In genomic region chr20:10134176-10134575, GRCh38 we compare ENCODE assay signal across 31 cellular contexts.
"Had no signal": no experiment of that assay in that cellular context is flagged by ENCODE, and none has a peak within 500 bp of the region (broad histone marks: within the 10 kb centered on the region; RNA-seq: fewer than 3 reads in every experiment).

No MANE protein-coding gene starts in this region.

- H3K9ac ChIP-seq: KMS-11, SK-N-SH had no signal

- DNase-seq: activated CD4-positive, alpha-beta T cell treated with anti-CD3 and anti-CD28 coated beads for 36 hours; activated CD4-positive, alpha-beta T cell treated with anti-CD3 and anti-CD28 coated beads, Interleukin-2, amount 10 ng/mL, durations not matched to agents 7 days and 5 days; activated CD4-positive, alpha-beta T cell treated with anti-CD3 and anti-CD28 coated beads, Interleukin-2, amount 50 U/mL, for 48 hours; activated CD8-positive, alpha-beta memory T cell treated with anti-CD3 and anti-CD28 coated beads, Interleukin-2, amount 50 U/mL, for 4 hours; activated gamma-delta T cell treated with Interleukin-2 at 50 U/mL for 16 hours; activated naive CD4-positive, alpha-beta T cell treated with anti-CD3 and anti-CD28 coated beads for 36 hours; activated T-cell treated with anti-CD3 and anti-CD28 coated beads for 4 hours; activated T-cell treated with anti-CD3 and anti-CD28 coated beads, Interleukin-2, amount 50 U/mL, for 4 hours; adrenal gland; body of pancreas; cerebellar nuclear complex; MM.1S; MV-4-11; NCI-H1092; NCI-H1436 treated with DMSO at 0.1 percent for 48 hours; NCI-H1694 treated with DMSO at 0.1 percent for 48 hours; NCI-H2029; NCI-H345; NCI-H510A; NCI-H526; NCI-H748 treated with DMSO at 0.1 percent for 48 hours; NK-92 treated with Interleukin-12 subunit alpha and Interleukin-12 subunit beta, amount 100 ng/mL, for 24 hours; PC-3; Peyer's patch; RPMI8226; SHP77 treated with DMSO at 0.1 percent for 48 hours; SK-N-SH had no signal

- H3K36me3 ChIP-seq: adrenal gland, breast epithelium, Peyer's patch, SJSA1 had no signal

- H3K4me2 ChIP-seq: KMS-11, SK-N-SH had no signal

- H3K9me3 ChIP-seq: adrenal gland, body of pancreas, breast epithelium, Peyer's patch, SJSA1, SK-N-SH had no signal

- H3K27me3 ChIP-seq: body of pancreas, breast epithelium, Peyer's patch had no signal

- H3K27ac ChIP-seq: adrenal gland, body of pancreas, breast epithelium, KMS-11, Peyer's patch, SJSA1 had no signal

- H3K4me1 ChIP-seq: adrenal gland, breast epithelium, Peyer's patch, SJSA1 had no signal

- ATAC-seq: activated CD4-positive, alpha-beta T cell treated with anti-CD3 and anti-CD28 coated beads for 36 hours; activated naive CD4-positive, alpha-beta T cell treated with anti-CD3 and anti-CD28 coated beads, Interleukin-2, amount 50 U/mL, for 72 hours; activated T-cell treated with anti-CD3 and anti-CD28 coated beads, Interleukin-2, amount 50 U/mL, for 4 hours; body of pancreas; PC-3 had no signal

- H3K4me3 ChIP-seq: adrenal gland, body of pancreas, breast epithelium, Peyer's patch, SJSA1 had no signal
